Comparison of ENCODE assay signal across 21 cellular contexts in genomic region chr2:22536131-22536530, GRCh38.
DNase-seq lines count a peak whose midpoint lies in the region; ATAC-seq, FAIRE-seq and TF ChIP-seq lines count a peak whose summit lies in the region.
"Had no signal": no experiment of that assay in that cellular context is flagged by ENCODE, and none has a peak within 500 bp of the region (broad histone marks: within the 10 kb centered on the region; RNA-seq: fewer than 3 reads in every experiment).

No MANE protein-coding gene starts in this region.

- ATAC-seq in GM18868 (IDR thresholded peaks at IDR 0.05; ENCODE audit: unreplicated experiment) (no peak), esophagus mucosa (no peak)
- ATAC-seq: activated T-cell treated with anti-CD3 and anti-CD28 coated beads, Interleukin-2, amount 50 U/mL, for 4 hours; body of pancreas; left cardiac atrium; T-helper 17 cell had no signal

- H3K9me3 ChIP-seq in MG63: no peaks in the 10 kb centered on the region
- H3K9me3 ChIP-seq: body of pancreas, upper lobe of left lung had no signal

- no peaks in the 10 kb centered on the region for H3K36me3 ChIP-seq in MG63
- H3K36me3 ChIP-seq: neural progenitor cell, SJSA1, upper lobe of left lung had no signal

- TF ChIP-seq CTCF in epithelial cell of esophagus (IDR thresholded peaks at IDR 0.05; ENCODE audit: insufficient read depth, low read depth, low read length, missing control alignments) (no peak), retinal pigment epithelial cell (conservative IDR thresholded peaks at IDR 0.05; ENCODE audit: low read depth, low read length) (no peak)

- DNase-seq in H54 (ENCODE audit: insufficient read length, low spot score) (peak; percentile 5), MG63 (peak; percentile 3), epithelial cell of esophagus (ENCODE audit: low read depth) (peak; percentile 38), retinal pigment epithelial cell (ENCODE audit: low read depth) (peak; percentile 35), GM03348 (ENCODE audit: low spot score) (no peak), NCI-H1436 treated with DMSO at 0.1 percent for 48 hours (lab: John Stamatoyannopoulos, UW) (no peak)
- DNase-seq: activated CD4-positive, alpha-beta T cell treated with anti-CD3 and anti-CD28 coated beads for 48 hours; activated T-cell treated with anti-CD3 and anti-CD28 coated beads, Interleukin-2, amount 50 U/mL, for 4 hours; body of pancreas; CD4-positive, alpha-beta T cell; effector CD4-positive, alpha-beta T cell; GDM1; left cardiac atrium; NCI-H1417; NCI-H510A; T-helper 17 cell; upper lobe of left lung had no signal

- FAIRE-seq in H54 (lab: Jason Lieb, UNC): peak; percentile 30

- no peaks in the 10 kb centered on the region for H3K27me3 ChIP-seq in MG63
- H3K27me3 ChIP-seq: body of pancreas, neural progenitor cell, SJSA1, upper lobe of left lung had no signal

- TF ChIP-seq POLR2A in H54 (IDR thresholded peaks at IDR 0.05; ENCODE audit: low read depth, low read length): no peak

- no peak overlapping the region for H3K4me3 ChIP-seq in MG63
- no peak overlapping the region for H3K4me3 ChIP-seq in epithelial cell of esophagus (ENCODE audit: low read length)
- no peak overlapping the region for H3K4me3 ChIP-seq in retinal pigment epithelial cell (ENCODE audit: low read length)
- H3K4me3 ChIP-seq: body of pancreas, neural progenitor cell, SJSA1, upper lobe of left lung had no signal

Comparison
In these comparisons a context has a peak if more than half of its experiments do, and no peak if none do; other contexts are left out.
1. DNase-seq: peak in H54 (single experiment), MG63 (single experiment), epithelial cell of esophagus (single experiment) and retinal pigment epithelial cell (single experiment); none in GM03348 (single experiment) and NCI-H1436 treated with DMSO at 0.1 percent for 48 hours (single experiment).